Comparison of ENCODE assay signal across 10 cellular contexts in the genomic region with DNA sequence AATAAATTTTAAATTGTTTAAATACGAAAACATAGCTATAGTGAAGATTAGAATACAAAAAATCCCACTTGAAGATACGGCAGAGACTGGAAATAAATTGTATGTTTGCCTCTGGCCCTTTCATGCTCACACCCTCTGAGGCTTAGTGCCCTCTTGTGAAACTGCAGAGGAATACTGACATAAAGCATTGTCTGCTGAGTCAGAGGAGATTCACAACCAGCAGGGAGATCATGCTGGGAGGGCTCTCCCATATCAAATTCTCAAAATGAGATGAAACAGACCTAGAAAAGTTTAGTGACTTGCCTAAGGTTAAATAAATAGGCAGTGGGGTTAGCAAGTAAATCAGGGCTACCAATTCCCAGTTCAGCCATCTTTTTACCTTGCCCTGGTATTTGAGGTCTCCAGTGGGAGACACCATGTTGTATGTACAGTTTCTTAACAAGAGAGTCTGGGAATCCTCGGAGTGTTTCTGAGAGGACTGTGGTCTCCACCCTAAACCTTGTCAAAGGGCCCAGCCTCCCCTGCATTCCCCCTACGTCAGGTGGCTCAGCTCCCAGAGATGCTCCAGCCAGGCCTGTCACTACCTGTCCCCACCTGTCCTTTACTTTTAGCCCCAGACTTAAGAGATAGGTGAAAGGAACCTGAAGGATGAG.
DNase-seq lines count a peak whose midpoint lies in the region; ATAC-seq, FAIRE-seq and TF ChIP-seq lines count a peak whose summit lies in the region.
"Had no signal": no experiment of that assay in that cellular context is flagged by ENCODE, and none has a peak within 500 bp of the region (broad histone marks: within the 10 kb centered on the region; RNA-seq: fewer than 3 reads in every experiment).

No MANE protein-coding gene starts in this region.

- H3K4me1 ChIP-seq in transverse colon: no peaks in the 10 kb centered on the region

- CTCF ChIA-PET in RWPE1 (lab: Yijun Ruan, JAX): interaction anchor here (1.3 kb wide), 1 partner anchor 20 kb away, joined by 3 read pairs; no protein-coding TSS in a partner anchor

- peaks cover 0 to 5% of the 10 kb centered on the region in 2 donors for H3K9me3 Mint-ChIP-seq in activated T-cell treated with anti-CD3 and anti-CD28 coated beads, Interleukin-2, amount 50 U/mL, for 72 hours

- H3K4me3 Mint-ChIP-seq in activated T-cell treated with anti-CD3 and anti-CD28 coated beads, Interleukin-2, amount 50 U/mL, for 72 hours: peak overlapping the region in 1 of 2 donors; percentile 27

- no peak overlapping the region for H3K4me3 ChIP-seq in fibroblast of pulmonary artery (replicated peaks; ENCODE audit: low read depth, low read length)
- no peak overlapping the region for H3K4me3 ChIP-seq in transverse colon

- no peak for TF ChIP-seq EP300 in transverse colon (IDR thresholded peaks at IDR 0.05; ENCODE audit: low read depth)

- H3K27me3 ChIP-seq in transverse colon: no peaks in the 10 kb centered on the region

- H3K4me1 Mint-ChIP-seq in activated T-cell treated with anti-CD3 and anti-CD28 coated beads, Interleukin-2, amount 50 U/mL, for 72 hours (ENCODE audit: low read depth): peaks cover 72% of the 10 kb centered on the region

- intact Hi-C loops in transverse colon (cut with DNase I; ENCODE audit: low total_unique reads): no loop called here

- no peak for DNase-seq in activated T-cell treated with anti-CD3 and anti-CD28 coated beads, Interleukin-2, amount 50 U/mL, for 72 hours
- DNase-seq in activated T-cell treated with anti-CD3 and anti-CD28 coated beads, Interleukin-2, amount 50 U/mL, for 48 hours: no peak
- DNase-seq in RWPE1 (ENCODE audit: low spot score) (no peak), fibroblast of pulmonary artery (ENCODE audit: low read depth) (peak; percentile 72), transverse colon (no peak), GM19239 (ENCODE audit: insufficient read length, low spot score) (no peak), NCI-H2029 (lab: John Stamatoyannopoulos, UW) (no peak)
- DNase-seq: activated CD4-positive, alpha-beta T cell treated with anti-CD3 and anti-CD28 coated beads, Interleukin-2, amount 50 U/mL, for 1 hour; DMS79 had no signal

- 63 to 83% methylated on average over 1 to 4 of the region's 4 CpGs for WGBS in transverse colon (ENCODE audit: low coverage in 1 of 2), 2 donors

- peak overlapping the region; percentile 79 for H3K27ac Mint-ChIP-seq in activated T-cell treated with anti-CD3 and anti-CD28 coated beads, Interleukin-2, amount 50 U/mL, for 72 hours

- H3K36me3 Mint-ChIP-seq in activated T-cell treated with anti-CD3 and anti-CD28 coated beads, Interleukin-2, amount 50 U/mL, for 72 hours (ENCODE audit: insufficient read depth in 2 of 2): peaks cover 14 to 19% of the 10 kb centered on the region in 2 donors

- peaks cover 26% of the 10 kb centered on the region for H3K27me3 Mint-ChIP-seq in activated T-cell treated with anti-CD3 and anti-CD28 coated beads, Interleukin-2, amount 50 U/mL, for 72 hours (ENCODE audit: low read depth)

- POLR2A ChIA-PET in RWPE1 (lab: Yijun Ruan, JAX; ENCODE audit: low non-redundant PET): no interaction called here

- ATAC-seq in activated T-cell treated with anti-CD3 and anti-CD28 coated beads, Interleukin-2, amount 50 U/mL, for 72 hours (replicated peaks in 1 of 2): peak in 1 of 2 donors; percentile 66
- no peak for ATAC-seq in HG03135 (IDR thresholded peaks at IDR 0.05; ENCODE audit: unreplicated experiment)

- H3K36me3 ChIP-seq in transverse colon: no peaks in the 10 kb centered on the region

- no peak for TF ChIP-seq POLR2A in transverse colon (IDR thresholded peaks at IDR 0.05)

- H3K27ac ChIP-seq in RWPE1 (peak overlapping the region; percentile 83), transverse colon (no peak overlapping the region)

- TF ChIP-seq CTCF in RWPE1 (conservative IDR thresholded peaks at IDR 0.05; ENCODE audit: low read depth) (no peak; the same call in 1 of the 2 replicates), fibroblast of pulmonary artery (IDR thresholded peaks at IDR 0.05; ENCODE audit: low read length, missing control alignments) (peak; percentile 36), transverse colon (IDR thresholded peaks at IDR 0.05) (peak in 3 of 5 experiments; percentile 10 to 18 (median 14))

- no peaks in the 10 kb centered on the region for H3K9me3 ChIP-seq in transverse colon

- in situ Hi-C loops in transverse colon (cut with MboI; ENCODE audit: low pct_ligation_motif_present in 1 of 4, low pct_unique_long_range_greater_than_20kb in 1 of 4, low sequenced_read_pairs in 3 of 4): loop anchor here in 1 of 4 donors (25.0 kb wide), 1 partner anchor 270 kb away; no protein-coding TSS in a partner anchor

- no peak for FAIRE-seq in GM19239 (lab: Jason Lieb, UNC)
